In the genomic region with DNA sequence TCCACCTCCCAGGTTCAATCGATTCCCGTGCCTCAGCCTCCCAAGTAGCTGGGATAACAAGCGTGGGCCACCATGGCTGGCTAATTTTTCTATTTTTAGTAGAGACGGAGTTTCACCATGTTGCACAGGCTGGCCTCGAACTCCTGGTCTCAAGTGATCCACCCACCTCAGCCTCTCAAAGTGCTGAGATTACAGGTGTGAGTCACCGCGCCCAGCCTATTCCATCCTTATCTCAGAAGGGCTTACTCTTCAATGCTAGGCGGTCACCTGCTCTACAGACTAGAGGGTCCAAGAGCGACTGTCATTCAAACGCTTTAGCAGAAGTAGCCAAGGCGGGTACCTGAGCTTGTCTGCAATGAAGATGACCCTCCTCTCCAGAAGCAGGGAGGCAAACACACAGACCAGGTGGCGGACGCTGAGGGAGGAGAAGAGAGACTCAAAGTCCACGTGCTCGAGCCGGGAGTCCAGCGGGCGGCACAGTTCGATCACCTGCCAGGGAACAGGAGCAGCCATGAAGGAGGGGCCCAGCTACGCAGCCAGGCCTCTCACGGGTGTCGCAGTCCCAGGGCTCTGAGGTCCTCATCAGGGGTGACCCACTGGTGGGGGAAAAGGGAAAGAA, we compare ENCODE assay signal across 1 cellular context.
TF ChIP-seq lines count a peak whose summit lies in the region.

No MANE protein-coding gene starts in this region.

TF ChIP-seq in HepG2, 621 proteins besides CTCF, POLR2A, EP300 and RAD21 (continued from another document and continues in another):
- TF ChIP-seq, protein P1, sequence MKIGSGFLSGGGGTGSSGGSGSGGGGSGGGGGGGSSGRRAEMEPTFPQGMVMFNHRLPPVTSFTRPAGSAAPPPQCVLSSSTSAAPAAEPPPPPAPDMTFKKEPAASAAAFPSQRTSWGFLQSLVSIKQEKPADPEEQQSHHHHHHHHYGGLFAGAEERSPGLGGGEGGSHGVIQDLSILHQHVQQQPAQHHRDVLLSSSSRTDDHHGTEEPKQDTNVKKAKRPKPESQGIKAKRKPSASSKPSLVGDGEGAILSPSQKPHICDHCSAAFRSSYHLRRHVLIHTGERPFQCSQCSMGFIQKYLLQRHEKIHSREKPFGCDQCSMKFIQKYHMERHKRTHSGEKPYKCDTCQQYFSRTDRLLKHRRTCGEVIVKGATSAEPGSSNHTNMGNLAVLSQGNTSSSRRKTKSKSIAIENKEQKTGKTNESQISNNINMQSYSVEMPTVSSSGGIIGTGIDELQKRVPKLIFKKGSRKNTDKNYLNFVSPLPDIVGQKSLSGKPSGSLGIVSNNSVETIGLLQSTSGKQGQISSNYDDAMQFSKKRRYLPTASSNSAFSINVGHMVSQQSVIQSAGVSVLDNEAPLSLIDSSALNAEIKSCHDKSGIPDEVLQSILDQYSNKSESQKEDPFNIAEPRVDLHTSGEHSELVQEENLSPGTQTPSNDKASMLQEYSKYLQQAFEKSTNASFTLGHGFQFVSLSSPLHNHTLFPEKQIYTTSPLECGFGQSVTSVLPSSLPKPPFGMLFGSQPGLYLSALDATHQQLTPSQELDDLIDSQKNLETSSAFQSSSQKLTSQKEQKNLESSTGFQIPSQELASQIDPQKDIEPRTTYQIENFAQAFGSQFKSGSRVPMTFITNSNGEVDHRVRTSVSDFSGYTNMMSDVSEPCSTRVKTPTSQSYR (CRISPR knock-in tag; IDR thresholded peaks at IDR 0.05; ENCODE audit: borderline replicate concordance), result no peak
- TF ChIP-seq, protein P2, sequence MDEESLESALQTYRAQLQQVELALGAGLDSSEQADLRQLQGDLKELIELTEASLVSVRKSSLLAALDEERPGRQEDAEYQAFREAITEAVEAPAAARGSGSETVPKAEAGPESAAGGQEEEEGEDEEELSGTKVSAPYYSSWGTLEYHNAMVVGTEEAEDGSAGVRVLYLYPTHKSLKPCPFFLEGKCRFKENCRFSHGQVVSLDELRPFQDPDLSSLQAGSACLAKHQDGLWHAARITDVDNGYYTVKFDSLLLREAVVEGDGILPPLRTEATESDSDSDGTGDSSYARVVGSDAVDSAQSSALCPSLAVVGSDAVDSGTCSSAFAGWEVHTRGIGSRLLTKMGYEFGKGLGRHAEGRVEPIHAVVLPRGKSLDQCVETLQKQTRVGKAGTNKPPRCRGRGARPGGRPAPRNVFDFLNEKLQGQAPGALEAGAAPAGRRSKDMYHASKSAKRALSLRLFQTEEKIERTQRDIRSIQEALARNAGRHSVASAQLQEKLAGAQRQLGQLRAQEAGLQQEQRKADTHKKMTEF (CRISPR knock-in tag; IDR thresholded peaks at IDR 0.05), result peak; percentile 57; the same call in 1 of the 2 replicates
- TF ChIP-seq ZNF136 (CRISPR knock-in tag; IDR thresholded peaks at IDR 0.05; ENCODE audit: low read depth), result no peak
- TF ChIP-seq, protein P3, sequence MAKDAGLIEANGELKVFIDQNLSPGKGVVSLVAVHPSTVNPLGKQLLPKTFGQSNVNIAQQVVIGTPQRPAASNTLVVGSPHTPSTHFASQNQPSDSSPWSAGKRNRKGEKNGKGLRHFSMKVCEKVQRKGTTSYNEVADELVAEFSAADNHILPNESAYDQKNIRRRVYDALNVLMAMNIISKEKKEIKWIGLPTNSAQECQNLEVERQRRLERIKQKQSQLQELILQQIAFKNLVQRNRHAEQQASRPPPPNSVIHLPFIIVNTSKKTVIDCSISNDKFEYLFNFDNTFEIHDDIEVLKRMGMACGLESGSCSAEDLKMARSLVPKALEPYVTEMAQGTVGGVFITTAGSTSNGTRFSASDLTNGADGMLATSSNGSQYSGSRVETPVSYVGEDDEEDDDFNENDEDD (CRISPR knock-in tag; IDR thresholded peaks at IDR 0.05; ENCODE audit: borderline replicate concordance), result peak; percentile 73; the same call in 1 of the 2 replicates
- TF ChIP-seq, protein P4, sequence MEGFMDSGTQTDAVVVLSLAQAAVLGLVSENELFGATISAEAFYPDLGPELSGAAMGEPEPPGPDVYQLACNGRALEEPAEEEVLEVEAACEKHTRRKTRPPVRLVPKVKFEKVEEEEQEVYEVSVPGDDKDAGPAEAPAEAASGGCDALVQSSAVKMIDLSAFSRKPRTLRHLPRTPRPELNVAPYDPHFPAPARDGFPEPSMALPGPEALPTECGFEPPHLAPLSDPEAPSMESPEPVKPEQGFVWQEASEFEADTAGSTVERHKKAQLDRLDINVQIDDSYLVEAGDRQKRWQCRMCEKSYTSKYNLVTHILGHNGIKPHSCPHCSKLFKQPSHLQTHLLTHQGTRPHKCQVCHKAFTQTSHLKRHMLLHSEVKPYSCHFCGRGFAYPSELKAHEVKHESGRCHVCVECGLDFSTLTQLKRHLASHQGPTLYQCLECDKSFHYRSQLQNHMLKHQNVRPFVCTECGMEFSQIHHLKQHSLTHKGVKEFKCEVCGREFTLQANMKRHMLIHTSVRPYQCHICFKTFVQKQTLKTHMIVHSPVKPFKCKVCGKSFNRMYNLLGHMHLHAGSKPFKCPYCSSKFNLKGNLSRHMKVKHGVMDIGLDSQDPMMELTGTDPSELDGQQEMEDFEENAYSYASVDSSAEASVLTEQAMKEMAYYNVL (CRISPR knock-in tag; IDR thresholded peaks at IDR 0.05; ENCODE audit: borderline replicate concordance), result no peak
- TF ChIP-seq ZNF367 (CRISPR knock-in tag; IDR thresholded peaks at IDR 0.05; ENCODE audit: borderline replicate concordance), result no peak
- TF ChIP-seq ZNF773 (CRISPR knock-in tag; IDR thresholded peaks at IDR 0.05; ENCODE audit: borderline replicate concordance), result no peak
- TF ChIP-seq ZNF629 (CRISPR knock-in tag; conservative IDR thresholded peaks at IDR 0.05), result no peak
- TF ChIP-seq ZNF343 (CRISPR knock-in tag; IDR thresholded peaks at IDR 0.05), result no peak
- TF ChIP-seq, protein P5, sequence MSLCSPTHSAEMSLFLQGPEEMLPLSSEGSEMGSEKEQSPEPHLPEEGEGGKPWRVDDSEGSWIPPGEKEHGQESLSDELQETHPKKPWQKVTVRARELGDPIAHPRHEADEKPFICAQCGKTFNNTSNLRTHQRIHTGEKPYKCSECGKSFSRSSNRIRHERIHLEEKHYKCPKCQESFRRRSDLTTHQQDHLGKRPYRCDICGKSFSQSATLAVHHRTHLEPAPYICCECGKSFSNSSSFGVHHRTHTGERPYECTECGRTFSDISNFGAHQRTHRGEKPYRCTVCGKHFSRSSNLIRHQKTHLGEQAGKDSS (CRISPR knock-in tag; IDR thresholded peaks at IDR 0.05; ENCODE audit: borderline replicate concordance, low read depth), result 0 out of 2 replicates have a peak, but pooled peaks have one; percentile 16
- no peak for TF ChIP-seq RFX3 (CRISPR knock-in tag; IDR thresholded peaks at IDR 0.05)
- TF ChIP-seq, protein P6, sequence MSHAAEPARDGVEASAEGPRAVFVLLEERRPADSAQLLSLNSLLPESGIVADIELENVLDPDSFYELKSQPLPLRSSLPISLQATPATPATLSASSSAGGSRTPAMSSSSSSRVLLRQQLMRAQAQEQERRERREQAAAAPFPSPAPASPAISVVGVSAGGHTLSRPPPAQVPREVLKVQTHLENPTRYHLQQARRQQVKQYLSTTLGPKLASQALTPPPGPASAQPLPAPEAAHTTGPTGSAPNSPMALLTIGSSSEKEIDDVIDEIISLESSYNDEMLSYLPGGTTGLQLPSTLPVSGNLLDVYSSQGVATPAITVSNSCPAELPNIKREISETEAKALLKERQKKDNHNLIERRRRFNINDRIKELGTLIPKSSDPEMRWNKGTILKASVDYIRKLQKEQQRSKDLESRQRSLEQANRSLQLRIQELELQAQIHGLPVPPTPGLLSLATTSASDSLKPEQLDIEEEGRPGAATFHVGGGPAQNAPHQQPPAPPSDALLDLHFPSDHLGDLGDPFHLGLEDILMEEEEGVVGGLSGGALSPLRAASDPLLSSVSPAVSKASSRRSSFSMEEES (CRISPR knock-in tag; IDR thresholded peaks at IDR 0.05), result peak; percentile 56
- TF ChIP-seq ZNF33B (CRISPR knock-in tag; IDR thresholded peaks at IDR 0.05), result no peak
- TF ChIP-seq, protein P7, sequence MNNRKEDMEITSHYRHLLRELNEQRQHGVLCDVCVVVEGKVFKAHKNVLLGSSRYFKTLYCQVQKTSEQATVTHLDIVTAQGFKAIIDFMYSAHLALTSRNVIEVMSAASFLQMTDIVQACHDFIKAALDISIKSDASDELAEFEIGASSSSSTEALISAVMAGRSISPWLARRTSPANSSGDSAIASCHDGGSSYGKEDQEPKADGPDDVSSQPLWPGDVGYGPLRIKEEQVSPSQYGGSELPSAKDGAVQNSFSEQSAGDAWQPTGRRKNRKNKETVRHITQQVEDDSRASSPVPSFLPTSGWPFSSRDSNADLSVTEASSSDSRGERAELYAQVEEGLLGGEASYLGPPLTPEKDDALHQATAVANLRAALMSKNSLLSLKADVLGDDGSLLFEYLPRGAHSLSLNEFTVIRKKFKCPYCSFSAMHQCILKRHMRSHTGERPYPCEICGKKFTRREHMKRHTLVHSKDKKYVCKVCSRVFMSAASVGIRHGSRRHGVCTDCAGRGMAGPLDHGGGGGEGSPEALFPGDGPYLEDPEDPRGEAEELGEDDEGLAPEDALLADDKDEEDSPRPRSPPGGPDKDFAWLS (CRISPR knock-in tag; IDR thresholded peaks at IDR 0.05; ENCODE audit: borderline replicate concordance), result no peak
- TF ChIP-seq, protein P8, sequence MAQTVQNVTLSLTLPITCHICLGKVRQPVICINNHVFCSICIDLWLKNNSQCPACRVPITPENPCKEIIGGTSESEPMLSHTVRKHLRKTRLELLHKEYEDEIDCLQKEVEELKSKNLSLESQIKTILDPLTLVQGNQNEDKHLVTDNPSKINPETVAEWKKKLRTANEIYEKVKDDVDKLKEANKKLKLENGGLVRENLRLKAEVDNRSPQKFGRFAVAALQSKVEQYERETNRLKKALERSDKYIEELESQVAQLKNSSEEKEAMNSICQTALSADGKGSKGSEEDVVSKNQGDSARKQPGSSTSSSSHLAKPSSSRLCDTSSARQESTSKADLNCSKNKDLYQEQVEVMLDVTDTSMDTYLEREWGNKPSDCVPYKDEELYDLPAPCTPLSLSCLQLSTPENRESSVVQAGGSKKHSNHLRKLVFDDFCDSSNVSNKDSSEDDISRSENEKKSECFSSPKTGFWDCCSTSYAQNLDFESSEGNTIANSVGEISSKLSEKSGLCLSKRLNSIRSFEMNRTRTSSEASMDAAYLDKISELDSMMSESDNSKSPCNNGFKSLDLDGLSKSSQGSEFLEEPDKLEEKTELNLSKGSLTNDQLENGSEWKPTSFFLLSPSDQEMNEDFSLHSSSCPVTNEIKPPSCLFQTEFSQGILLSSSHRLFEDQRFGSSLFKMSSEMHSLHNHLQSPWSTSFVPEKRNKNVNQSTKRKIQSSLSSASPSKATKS (CRISPR knock-in tag; IDR thresholded peaks at IDR 0.05), result no peak
- TF ChIP-seq TARDBP (CRISPR knock-in tag; IDR thresholded peaks at IDR 0.05), result peak; percentile 67
- TF ChIP-seq ZNF547 (CRISPR knock-in tag; IDR thresholded peaks at IDR 0.05), result no peak
- TF ChIP-seq, protein P9, sequence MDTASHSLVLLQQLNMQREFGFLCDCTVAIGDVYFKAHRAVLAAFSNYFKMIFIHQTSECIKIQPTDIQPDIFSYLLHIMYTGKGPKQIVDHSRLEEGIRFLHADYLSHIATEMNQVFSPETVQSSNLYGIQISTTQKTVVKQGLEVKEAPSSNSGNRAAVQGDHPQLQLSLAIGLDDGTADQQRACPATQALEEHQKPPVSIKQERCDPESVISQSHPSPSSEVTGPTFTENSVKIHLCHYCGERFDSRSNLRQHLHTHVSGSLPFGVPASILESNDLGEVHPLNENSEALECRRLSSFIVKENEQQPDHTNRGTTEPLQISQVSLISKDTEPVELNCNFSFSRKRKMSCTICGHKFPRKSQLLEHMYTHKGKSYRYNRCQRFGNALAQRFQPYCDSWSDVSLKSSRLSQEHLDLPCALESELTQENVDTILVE (CRISPR knock-in tag; IDR thresholded peaks at IDR 0.05), result 0 out of 2 replicates have a peak, but pooled peaks have one; percentile 30
- TF ChIP-seq SMAD3 (CRISPR knock-in tag; IDR thresholded peaks at IDR 0.05), result no peak
- no peak for TF ChIP-seq EEA1 (CRISPR knock-in tag; IDR thresholded peaks at IDR 0.05; ENCODE audit: borderline replicate concordance)
- TF ChIP-seq, protein P10, sequence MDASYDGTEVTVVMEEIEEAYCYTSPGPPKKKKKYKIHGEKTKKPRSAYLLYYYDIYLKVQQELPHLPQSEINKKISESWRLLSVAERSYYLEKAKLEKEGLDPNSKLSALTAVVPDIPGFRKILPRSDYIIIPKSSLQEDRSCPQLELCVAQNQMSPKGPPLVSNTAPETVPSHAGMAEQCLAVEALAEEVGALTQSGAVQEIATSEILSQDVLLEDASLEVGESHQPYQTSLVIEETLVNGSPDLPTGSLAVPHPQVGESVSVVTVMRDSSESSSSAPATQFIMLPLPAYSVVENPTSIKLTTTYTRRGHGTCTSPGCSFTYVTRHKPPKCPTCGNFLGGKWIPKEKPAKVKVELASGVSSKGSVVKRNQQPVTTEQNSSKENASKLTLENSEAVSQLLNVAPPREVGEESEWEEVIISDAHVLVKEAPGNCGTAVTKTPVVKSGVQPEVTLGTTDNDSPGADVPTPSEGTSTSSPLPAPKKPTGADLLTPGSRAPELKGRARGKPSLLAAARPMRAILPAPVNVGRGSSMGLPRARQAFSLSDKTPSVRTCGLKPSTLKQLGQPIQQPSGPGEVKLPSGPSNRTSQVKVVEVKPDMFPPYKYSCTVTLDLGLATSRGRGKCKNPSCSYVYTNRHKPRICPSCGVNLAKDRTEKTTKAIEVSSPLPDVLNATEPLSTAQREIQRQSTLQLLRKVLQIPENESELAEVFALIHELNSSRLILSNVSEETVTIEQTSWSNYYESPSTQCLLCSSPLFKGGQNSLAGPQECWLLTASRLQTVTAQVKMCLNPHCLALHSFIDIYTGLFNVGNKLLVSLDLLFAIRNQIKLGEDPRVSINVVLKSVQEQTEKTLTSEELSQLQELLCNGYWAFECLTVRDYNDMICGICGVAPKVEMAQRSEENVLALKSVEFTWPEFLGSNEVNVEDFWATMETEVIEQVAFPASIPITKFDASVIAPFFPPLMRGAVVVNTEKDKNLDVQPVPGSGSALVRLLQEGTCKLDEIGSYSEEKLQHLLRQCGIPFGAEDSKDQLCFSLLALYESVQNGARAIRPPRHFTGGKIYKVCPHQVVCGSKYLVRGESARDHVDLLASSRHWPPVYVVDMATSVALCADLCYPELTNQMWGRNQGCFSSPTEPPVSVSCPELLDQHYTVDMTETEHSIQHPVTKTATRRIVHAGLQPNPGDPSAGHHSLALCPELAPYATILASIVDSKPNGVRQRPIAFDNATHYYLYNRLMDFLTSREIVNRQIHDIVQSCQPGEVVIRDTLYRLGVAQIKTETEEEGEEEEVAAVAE (CRISPR knock-in tag; IDR thresholded peaks at IDR 0.05; ENCODE audit: borderline replicate concordance), result no peak
- TF ChIP-seq ZNF484 (CRISPR knock-in tag; IDR thresholded peaks at IDR 0.05; ENCODE audit: borderline replicate concordance, low read depth), result no peak
- TF ChIP-seq KAT8 (CRISPR knock-in tag; IDR thresholded peaks at IDR 0.05), result no peak
- no peak for TF ChIP-seq ZBTB42 (CRISPR knock-in tag; IDR thresholded peaks at IDR 0.05)
- no peak for TF ChIP-seq FOXK2 (IDR thresholded peaks at IDR 0.05)
- TF ChIP-seq ZNF546 (CRISPR knock-in tag; conservative IDR thresholded peaks at IDR 0.05), result no peak
- TF ChIP-seq ZNF17 (CRISPR knock-in tag; IDR thresholded peaks at IDR 0.05), result no peak
- no peak for TF ChIP-seq GABPA (IDR thresholded peaks at IDR 0.05; ENCODE audit: low read depth, low read length)
- TF ChIP-seq GABPA (CRISPR knock-in tag; IDR thresholded peaks at IDR 0.05; ENCODE audit: low read depth), result no peak
- no peak for TF ChIP-seq FIP1L1 (IDR thresholded peaks at IDR 0.05; ENCODE audit: borderline replicate concordance, insufficient read depth, low read depth, low read length)
- TF ChIP-seq, protein P11, sequence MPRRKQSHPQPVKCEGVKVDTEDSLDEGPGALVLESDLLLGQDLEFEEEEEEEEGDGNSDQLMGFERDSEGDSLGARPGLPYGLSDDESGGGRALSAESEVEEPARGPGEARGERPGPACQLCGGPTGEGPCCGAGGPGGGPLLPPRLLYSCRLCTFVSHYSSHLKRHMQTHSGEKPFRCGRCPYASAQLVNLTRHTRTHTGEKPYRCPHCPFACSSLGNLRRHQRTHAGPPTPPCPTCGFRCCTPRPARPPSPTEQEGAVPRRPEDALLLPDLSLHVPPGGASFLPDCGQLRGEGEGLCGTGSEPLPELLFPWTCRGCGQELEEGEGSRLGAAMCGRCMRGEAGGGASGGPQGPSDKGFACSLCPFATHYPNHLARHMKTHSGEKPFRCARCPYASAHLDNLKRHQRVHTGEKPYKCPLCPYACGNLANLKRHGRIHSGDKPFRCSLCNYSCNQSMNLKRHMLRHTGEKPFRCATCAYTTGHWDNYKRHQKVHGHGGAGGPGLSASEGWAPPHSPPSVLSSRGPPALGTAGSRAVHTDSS (CRISPR knock-in tag; conservative IDR thresholded peaks at IDR 0.05), result no peak
